10 cellular contexts compared by ENCODE assay signal in the genomic region with DNA sequence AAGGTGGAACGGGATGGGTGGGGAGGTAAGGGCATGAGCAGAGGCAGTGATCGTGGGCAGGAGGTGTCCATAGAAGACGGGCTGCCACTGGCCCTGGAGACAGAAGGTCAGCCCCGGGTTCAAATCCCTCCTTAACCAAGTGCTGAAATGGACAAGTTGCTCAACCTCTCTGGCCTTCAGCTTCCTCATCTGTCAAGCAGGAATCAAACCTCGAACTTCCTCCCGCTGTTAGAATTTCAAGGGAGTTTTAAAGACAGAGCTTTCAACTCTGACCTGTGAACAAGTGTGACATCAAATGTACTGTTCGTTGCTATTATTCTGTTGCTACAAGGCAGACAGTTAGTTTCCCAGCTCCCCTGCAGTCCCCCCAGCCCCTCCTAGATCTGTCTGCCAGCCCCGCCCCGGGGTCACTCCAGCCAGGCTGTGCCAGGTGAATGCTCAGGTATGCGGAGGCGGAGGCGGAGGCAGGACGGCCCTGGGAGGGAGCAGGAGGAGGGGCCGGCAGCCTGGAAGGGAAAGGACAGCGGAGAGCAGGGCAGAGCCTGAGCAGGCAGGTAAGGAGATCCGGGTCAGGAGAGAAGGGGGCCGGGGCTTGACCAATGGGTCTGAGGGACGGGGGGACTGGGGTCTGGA. TPM values are rescaled to one million over a fixed set of nuclear protein-coding genes. Genes with fewer than 3 reads are reported as not detected.
DNase-seq lines count a peak whose midpoint lies in the region; ATAC-seq, FAIRE-seq and TF ChIP-seq lines count a peak whose summit lies in the region.
"Had no signal": no experiment of that assay in that cellular context is flagged by ENCODE, and none has a peak within 500 bp of the region (broad histone marks: within the 10 kb centered on the region; RNA-seq: fewer than 3 reads in every experiment).

EPS8L1 (plus strand) TSS at position 504 of the 633 bp plus-strand sequence. CDS start 576 bp downstream, outside the sequence.

- H3K36me3 ChIP-seq in A673 (ENCODE audit: insufficient read depth, low read length, poor library complexity, severe bottlenecking) (no peaks in the 10 kb centered on the region), endothelial cell of umbilical vein (ENCODE audit: control insufficient read depth in 2 of 2, extremely low read depth in 1 of 2, insufficient read depth in 2 of 2, low read length in 2 of 2) (no peaks in the 10 kb centered on the region)

- H4K20me1 ChIP-seq in endothelial cell of umbilical vein (replicated peaks; ENCODE audit: control insufficient read depth, extremely low read depth, insufficient read depth, low read length), result no peaks in the 10 kb centered on the region

- ATAC-seq in GM21529 (IDR thresholded peaks at IDR 0.05; ENCODE audit: unreplicated experiment) (no peak), GM18858 (IDR thresholded peaks at IDR 0.05; ENCODE audit: unreplicated experiment) (no peak), GM21619 (IDR thresholded peaks at IDR 0.05; ENCODE audit: unreplicated experiment) (no peak)
- ATAC-seq: naive thymus-derived CD8-positive, alpha-beta T cell had no signal

- BruUV-seq in A673 (replicated peaks; lab: Mats Ljungman, UMichigan) (no TSS peak), endothelial cell of umbilical vein (replicated peaks; lab: Mats Ljungman, UMichigan) (no TSS peak)

- dilution Hi-C loops in endothelial cell of umbilical vein (cut with MboI; ENCODE audit: extremely low pct_ligation_motif_present, low sequenced_read_pairs), result no loop called here

- no peaks in the 10 kb centered on the region for H3K9me3 ChIP-seq in A673 (ENCODE audit: low read depth, low read length, poor library complexity, severe bottlenecking)
- no peaks in the 10 kb centered on the region for H3K9me3 ChIP-seq in endothelial cell of umbilical vein (replicated peaks; ENCODE audit: control insufficient read depth, insufficient read depth, low read length)

- no peaks in the 10 kb centered on the region for H3K9me1 ChIP-seq in endothelial cell of umbilical vein (replicated peaks; ENCODE audit: control insufficient read depth, extremely low read depth, insufficient read depth, low read length)

- no peak within 1 kb of the TSS for H2AFZ ChIP-seq in endothelial cell of umbilical vein (ENCODE audit: low read depth, low read length)

- no peak within 1 kb of the TSS for H3K4me2 ChIP-seq in endothelial cell of umbilical vein (ENCODE audit: insufficient read depth, low read length)

- H3K27ac ChIP-seq in A673 (ENCODE audit: low read depth, low read length, poor library complexity, severe bottlenecking) (no peak within 1 kb of the TSS), endothelial cell of umbilical vein (ENCODE audit: insufficient read depth, low read depth, low read length) (no peak within 1 kb of the TSS)

- CTCF ChIA-PET in A673 (lab: Charles Lee) (interaction anchor here (0.6 kb wide), 1 partner anchor 13 kb away, joined by 8 read pairs; no protein-coding TSS in a partner anchor), endothelial cell of umbilical vein (lab: Charles Lee) (no interaction called here)

- TF ChIP-seq CTCF in A673 (conservative IDR thresholded peaks at IDR 0.05; ENCODE audit: low read depth, low read length) (no peak), endothelial cell of umbilical vein (IDR thresholded peaks at IDR 0.05; ENCODE audit: extremely low read depth in 1 of 2, insufficient read depth in 1 of 2, low read depth in 1 of 2, low read length in 2 of 2) (no peak)

- H3K79me2 ChIP-seq in endothelial cell of umbilical vein (ENCODE audit: control insufficient read depth, insufficient read depth, low read length), result no peaks in the 10 kb centered on the region

- intact Hi-C loops in A673 (cut with micrococcal nuclease; ENCODE audit: unreplicated experiment) (no loop called here), endothelial cell of umbilical vein (cut with micrococcal nuclease) (no loop called here)

- no peak within 1 kb of the TSS for H3K4me3 ChIP-seq in A673 (ENCODE audit: low read depth, low read length, poor library complexity, severe bottlenecking)
- H3K4me3 ChIP-seq in endothelial cell of umbilical vein (replicated peaks in 1 of 3; ENCODE audit: insufficient read depth in 1 of 3, low read depth in 1 of 3, low read length in 3 of 3), result no peak within 1 kb of the TSS

- H3K4me1 ChIP-seq in A673 (ENCODE audit: insufficient read depth, low read length, poor library complexity, severe bottlenecking), result no peaks in the 10 kb centered on the region
- H3K4me1 ChIP-seq in endothelial cell of umbilical vein (ENCODE audit: control insufficient read depth, extremely low read depth, insufficient read depth, low read length), result peaks cover 2% of the 10 kb centered on the region

- no peak within 1 kb of the TSS for H3K9ac ChIP-seq in endothelial cell of umbilical vein (replicated peaks; ENCODE audit: extremely low read depth, insufficient read depth, low read length)

- no peak for DNase-seq in A673 (ENCODE audit: low spot score)
- DNase-seq in NCI-H146 (lab: John Stamatoyannopoulos, UW), result peak; percentile 33
- no peak for DNase-seq in endothelial cell of umbilical vein (ENCODE audit: low read depth, low spot score)
- DNase-seq in mucosa of gallbladder (ENCODE audit: low spot score), result peak; percentile 78
- DNase-seq in activated gamma-delta T cell treated with Interleukin-2 at 50 U/mL for 16 hours, result no peak
- DNase-seq: activated CD4-positive, alpha-beta T cell treated with anti-CD3 and anti-CD28 coated beads, Interleukin-2, amount 10 ng/mL, durations not matched to agents 24 days and 14 days; naive thymus-derived CD8-positive, alpha-beta T cell had no signal

- H3K27me3 ChIP-seq in A673 (replicated peaks; ENCODE audit: insufficient read depth, low read depth, low read length, poor library complexity) (no peaks in the 10 kb centered on the region), endothelial cell of umbilical vein (ENCODE audit: control insufficient read depth in 2 of 2, insufficient read depth in 2 of 2, low read length in 2 of 2) (no peaks in the 10 kb centered on the region)

- POLR2A ChIA-PET in A673 (lab: Charles Lee; ENCODE audit: low non-redundant PET) (no interaction called here), endothelial cell of umbilical vein (lab: Charles Lee) (no interaction called here)

- TF ChIP-seq POLR2A in endothelial cell of umbilical vein (IDR thresholded peaks at IDR 0.05; ENCODE audit: low read depth, low read length), result no peak

- FAIRE-seq in endothelial cell of umbilical vein (lab: Jason Lieb, UNC), result no peak

TF ChIP-seq in endothelial cell of umbilical vein, 7 proteins besides CTCF, POLR2A, EP300 and RAD21:
- TF ChIP-seq JUN (IDR thresholded peaks at IDR 0.05; ENCODE audit: borderline replicate concordance, insufficient read depth, insufficient read length, low read depth), result no peak

RNA-seq across cellular contexts. Expression of gene EPS8L1, which starts in this region (rescaled TPM):
- 7.7 and 10.2 TPM in 2 replicates for total RNA-seq in A673 (2021)
- 18.1 and 28.9 TPM in 2 replicates for total RNA-seq in endothelial cell of umbilical vein
- polyA plus RNA-seq in endothelial cell of umbilical vein, result 13.8 and 15.9 TPM in 2 replicates
- polyA plus RNA-seq in endothelial cell of umbilical vein (2011; cell fraction: cytosol; rRNA removed), result 28.5 and 33.7 TPM in 2 replicates
- polyA plus RNA-seq in endothelial cell of umbilical vein (2011; cell fraction: nucleus; rRNA removed), result 14.0 and 17.1 TPM in 2 replicates
- polyA plus RNA-seq in endothelial cell of umbilical vein (2012), result 20.8 and 24.7 TPM in 2 replicates
- 3.9 and 5.5 TPM in 2 replicates for polyA minus RNA-seq in endothelial cell of umbilical vein
- polyA minus RNA-seq in endothelial cell of umbilical vein (2011; cell fraction: cytosol; rRNA and poly(A)+ RNA removed), result 4.0 TPM
- polyA minus RNA-seq in endothelial cell of umbilical vein (2011; cell fraction: nucleus; rRNA and poly(A)+ RNA removed), result 0.72 and 1.7 TPM in 2 replicates
- total RNA-seq in mucosa of gallbladder, result 127 TPM

Comparison
In these comparisons a context has a peak if more than half of its experiments do, and no peak if none do; other contexts are left out.
1. DNase-seq: peak in NCI-H146 (single experiment) and mucosa of gallbladder (single experiment); none in A673 (single experiment), endothelial cell of umbilical vein (single experiment) and activated gamma-delta T cell treated with Interleukin-2 at 50 U/mL for 16 hours (single experiment).